ENCODE assay signal across 13 cellular contexts in the genomic region with DNA sequence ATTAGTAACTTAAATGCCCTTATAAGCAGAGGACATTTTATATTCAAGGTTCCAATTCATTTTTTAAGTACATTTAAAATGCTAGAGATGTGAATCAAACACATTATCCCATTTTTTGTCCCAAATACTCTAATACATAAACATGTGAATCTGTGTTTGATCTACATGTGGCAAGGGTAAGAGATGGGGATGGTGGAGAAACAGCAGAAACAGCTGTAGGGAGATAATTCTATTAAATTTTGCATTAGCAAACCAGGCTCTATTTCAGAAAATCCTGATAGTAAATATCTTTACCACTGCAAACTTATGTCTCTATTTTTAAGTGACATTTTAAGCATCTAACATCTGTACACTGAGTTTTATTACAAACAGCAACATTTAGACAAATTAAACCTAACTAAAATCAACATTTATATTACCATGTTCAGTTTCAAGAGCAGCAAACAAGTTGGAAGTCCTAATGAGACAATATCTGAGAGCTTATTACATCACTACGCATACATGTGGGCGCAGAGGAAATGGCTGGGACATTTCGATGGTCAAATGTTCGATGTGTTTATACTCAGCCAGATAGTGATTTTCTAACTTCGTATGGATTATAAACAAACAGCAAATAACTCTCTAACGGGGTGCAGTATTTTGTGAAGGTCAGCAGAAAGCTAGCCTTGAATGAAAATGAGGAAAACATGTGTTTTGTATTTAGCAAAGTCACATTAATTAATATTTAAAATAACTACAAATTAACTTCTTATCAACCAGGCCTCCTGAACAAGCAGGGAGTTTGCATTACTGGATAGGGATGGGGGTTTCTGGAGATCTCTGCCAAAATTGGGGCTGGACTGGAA.
"Had no signal": no experiment of that assay in that cellular context is flagged by ENCODE, and none has a peak within 500 bp of the region (broad histone marks: within the 10 kb centered on the region; RNA-seq: fewer than 3 reads in every experiment).

No MANE protein-coding gene starts in this region.

- H3K27me3 ChIP-seq: foreskin keratinocyte, uterus had no signal

- H3K4me3 ChIP-seq: coronary artery, psoas muscle, uterus had no signal

- DNase-seq: effector CD8-positive, alpha-beta T cell; foreskin keratinocyte; kidney glomerular epithelial cell; naive thymus-derived CD4-positive, alpha-beta T cell; nephron progenitor cell; psoas muscle; retina; stimulated activated CD4-positive, alpha-beta T cell treated with anti-CD3 and anti-CD28 coated beads, Interleukin-12 subunit alpha, Interleukin-12 subunit beta, amount 100 ng/mL, for 4 hours; stimulated activated CD4-positive, alpha-beta T cell treated with anti-CD3 and anti-CD28 coated beads, Interleukin-2, amount 100 ng/mL, for 48 hours; stimulated activated naive CD4-positive, alpha-beta T cell treated with Interleukin-2 at 50 U/mL for 16 hours; uterus had no signal

- H3K36me3 ChIP-seq: uterus had no signal

- H3K27ac ChIP-seq: coronary artery, psoas muscle, uterus had no signal

- FAIRE-seq: islet of Langerhans had no signal

- H3K4me1 ChIP-seq: psoas muscle, uterus had no signal

- H3K9me3 ChIP-seq: psoas muscle, uterus had no signal
